8 cellular contexts compared by ENCODE assay signal in genomic region chr13:41053384-41053826, GRCh38. TPM values are rescaled to one million over a fixed set of nuclear protein-coding genes. Genes with fewer than 3 reads are reported as not detected.
A peak's percentile ranks its signal among the peaks of the same experiment; 100 is the strongest.
DNase-seq lines count a peak whose midpoint lies in the region; ATAC-seq and TF ChIP-seq lines count a peak whose summit lies in the region.

No MANE protein-coding gene starts in this region.

- H3K4me3 ChIP-seq in GM23248 (peak overlapping the region; percentile 57), heart right ventricle (peak overlapping the region in 1 of 10 donors; percentile 5)

- intact Hi-C loops in heart right ventricle (cut with DNase I), result loop anchor here in 5 of 10 donors (10.0 kb wide), 4 partner anchors 59 to 279 kb away; partner anchors contain the start of gene MRPS31 (in 1 of the 5)

- H3K9me3 ChIP-seq in GM23248 (ENCODE audit: low read depth) (no peaks in the 10 kb centered on the region), heart right ventricle (peaks cover 0 to 1% (median 0%) of the 10 kb centered on the region in 11 donors)

- H3K4me1 ChIP-seq in GM23248 (ENCODE audit: insufficient read depth), result peaks cover 58% of the 10 kb centered on the region
- peaks cover 3 to 98% (median 89%) of the 10 kb centered on the region in 9 donors for H3K4me1 ChIP-seq in heart right ventricle

- H3K36me3 ChIP-seq in GM23248 (ENCODE audit: low read depth) (0 out of 2 replicates have a peak, but pooled peaks cover 1% of the 10 kb centered on the region), heart right ventricle (no peaks in the 10 kb centered on the region)

- H3K9me2 ChIP-seq in GM23248 (ENCODE audit: insufficient read depth), result no peaks in the 10 kb centered on the region

- H3K27ac ChIP-seq in GM23248, result peak overlapping the region; percentile 90
- H3K27ac ChIP-seq in heart right ventricle, result peak overlapping the region; percentile 47 to 81 (median 68)

- H4K20me1 ChIP-seq in GM23248 (ENCODE audit: insufficient read depth), result peaks cover 15% of the 10 kb centered on the region; the same call in 1 of the 2 replicates

- H3K9ac ChIP-seq in GM23248, result peak overlapping the region; percentile 68

- peak overlapping the region; percentile 77 for H3K4me2 ChIP-seq in GM23248 (ENCODE audit: unreplicated experiment)

- ATAC-seq in heart right ventricle, result peak; percentile 53 to 88 (median 81)

- in situ Hi-C loops in GM23248 (cut with MboI), result no loop called here

- H2AFZ ChIP-seq in GM23248, result peak overlapping the region; percentile 9; the same call in 1 of the 2 replicates

- peaks cover 97% of the 10 kb centered on the region for H3K79me2 ChIP-seq in GM23248 (ENCODE audit: insufficient read depth)

- peaks cover 44% of the 10 kb centered on the region for H3F3A ChIP-seq in GM23248 (ENCODE audit: insufficient read depth)

- 9 to 19% methylated on average over 2 of the region's 2 CpGs for WGBS in GM23248 (ENCODE audit: low coverage in 1 of 2, low lambda C conversion rate in 2 of 2, missing lambda C conversion rate in 2 of 2), 2 experiments
- WGBS in heart right ventricle, 2 donors, result 23 to 25% methylated on average over 2 of the region's 2 CpGs

- no peak for TF ChIP-seq CTCF in heart right ventricle (IDR thresholded peaks at IDR 0.05)

- no peaks in the 10 kb centered on the region for H3K27me3 ChIP-seq in GM23248 (replicated peaks; ENCODE audit: insufficient read depth)
- H3K27me3 ChIP-seq in heart right ventricle, result no peaks in the 10 kb centered on the region

- DNase-seq in ELR (ENCODE audit: low read depth) (peak; percentile 41), GM23248 (peak; percentile 88), NOMO-1 treated with DMSO at 0.1 percent for 48 hours (lab: John Stamatoyannopoulos, UW; ENCODE audit: unreplicated experiment) (peak; percentile 77), heart right ventricle (peak in 1 of 2 donors; percentile 32), NCI-H2029 treated with DMSO at 0.1 percent for 48 hours (lab: John Stamatoyannopoulos, UW) (no peak), COLO829 (ENCODE audit: low spot score) (no peak), NCI-H2196 (lab: John Stamatoyannopoulos, UW; ENCODE audit: unreplicated experiment) (no peak), COR-L47 (lab: John Stamatoyannopoulos, UW) (no peak)

RNA-seq across cellular contexts. Expression of gene WBP4, which starts 7.9 kb away (rescaled TPM):
- total RNA-seq in GM23248 (2014; rRNA removed; shearing (Covaris generic)), result 7.5 and 11.8 TPM in 2 replicates
- polyA plus RNA-seq in GM23248 (2016; fragmentation: Nextera tagmentation; extraction: Ambion mirVana), result 13.4 and 14.0 TPM in 2 replicates
- total RNA-seq in heart right ventricle, result 10 to 100 TPM; 13.0 to 24.4 (median 21.8) TPM
- 10 to 100 TPM; 13.3 to 45.1 TPM for polyA plus RNA-seq in heart right ventricle

RNA-seq across cellular contexts. Expression of gene ELF1, which starts 34.3 kb away (rescaled TPM):
- 36.1 and 43.8 TPM in 2 replicates for total RNA-seq in GM23248 (2014; rRNA removed; shearing (Covaris generic))
- polyA plus RNA-seq in GM23248 (2016; fragmentation: Nextera tagmentation; extraction: Ambion mirVana), result 39.9 and 42.7 TPM in 2 replicates
- total RNA-seq in heart right ventricle, result 10 to 100 TPM; 31.1 to 60.5 (median 39.5) TPM
- polyA plus RNA-seq in heart right ventricle, result 10 to 100 TPM in 1 of 2 donors, 1 to 10 TPM in 1; 9.9 to 10.4 TPM

Comparison
In these comparisons a context has a peak if more than half of its experiments do, and no peak if none do; other contexts are left out.
1. DNase-seq: peak in ELR (single experiment), GM23248 (single experiment) and NOMO-1 treated with DMSO at 0.1 percent for 48 hours (single experiment); none in NCI-H2029 treated with DMSO at 0.1 percent for 48 hours (single experiment), COLO829 (single experiment), NCI-H2196 (single experiment) and COR-L47 (single experiment).